In genomic region chr3:183635107-183635430, GRCh38 we compare ENCODE assay signal across 8 cellular contexts.
DNase-seq lines count a peak whose midpoint lies in the region; ATAC-seq and TF ChIP-seq lines count a peak whose summit lies in the region.

No MANE protein-coding gene starts in this region.

- H3K4me3 Mint-ChIP-seq in stimulated activated naive CD8-positive, alpha-beta T cell treated with anti-CD3 and anti-CD28 coated beads, Interleukin-15, amount 100 ng/mL, for 72 hours: peak overlapping the region; percentile 91 to 97

- no peak for ATAC-seq in stimulated activated naive CD8-positive, alpha-beta T cell treated with anti-CD3 and anti-CD28 coated beads, Interleukin-15, amount 100 ng/mL, for 72 hours
- ATAC-seq in HG03196 (IDR thresholded peaks at IDR 0.05; ENCODE audit: unreplicated experiment) (no peak), HG02623 (IDR thresholded peaks at IDR 0.05; ENCODE audit: unreplicated experiment) (no peak), HG02852 (IDR thresholded peaks at IDR 0.05; ENCODE audit: unreplicated experiment) (no peak)

- H3K9me3 Mint-ChIP-seq in stimulated activated naive CD8-positive, alpha-beta T cell treated with anti-CD3 and anti-CD28 coated beads, Interleukin-15, amount 100 ng/mL, for 72 hours: no peaks in the 10 kb centered on the region

- H3K4me3 ChIP-seq in WI38 (ENCODE audit: low read depth, low read length) (peak overlapping the region; percentile 88), iPS-15b (ENCODE audit: low read depth, low read length) (peak overlapping the region; percentile 82)

- H3K27me3 Mint-ChIP-seq in stimulated activated naive CD8-positive, alpha-beta T cell treated with anti-CD3 and anti-CD28 coated beads, Interleukin-15, amount 100 ng/mL, for 72 hours: no peaks in the 10 kb centered on the region

- H3K4me1 Mint-ChIP-seq in stimulated activated naive CD8-positive, alpha-beta T cell treated with anti-CD3 and anti-CD28 coated beads, Interleukin-15, amount 100 ng/mL, for 72 hours: peaks cover 35% of the 10 kb centered on the region

- no peak for TF ChIP-seq CTCF in WI38 (IDR thresholded peaks at IDR 0.05; ENCODE audit: low read depth, low read length)

- peak overlapping the region; percentile 47 for H3K9ac ChIP-seq in iPS-15b (ENCODE audit: low read depth, low read length)

- peak overlapping the region; percentile 88 to 99 for H3K27ac Mint-ChIP-seq in stimulated activated naive CD8-positive, alpha-beta T cell treated with anti-CD3 and anti-CD28 coated beads, Interleukin-15, amount 100 ng/mL, for 72 hours

- H3K36me3 ChIP-seq in iPS-15b (ENCODE audit: control insufficient read depth, insufficient read depth, low read length): no peaks in the 10 kb centered on the region

- peaks cover 4% of the 10 kb centered on the region for H3K27me3 ChIP-seq in iPS-15b (ENCODE audit: control insufficient read depth, insufficient read depth, low read length)

- peak; percentile 59 for DNase-seq in NCI-H1694 treated with DMSO at 0.1 percent for 48 hours (lab: John Stamatoyannopoulos, UW)
- DNase-seq in NCI-H1694 (lab: John Stamatoyannopoulos, UW): no peak
- no peak for DNase-seq in stimulated activated naive CD8-positive, alpha-beta T cell treated with anti-CD3 and anti-CD28 coated beads, Interleukin-15, amount 100 ng/mL, for 72 hours

- peaks cover 3% of the 10 kb centered on the region for H3K4me1 ChIP-seq in iPS-15b (ENCODE audit: control insufficient read depth, insufficient read depth, low read length)

- H3K9me3 ChIP-seq in iPS-15b (ENCODE audit: control insufficient read depth, insufficient read depth, low read length): no peaks in the 10 kb centered on the region
